Comparison of ENCODE assay signal across 14 cellular contexts in genomic region chr18:25650201-25650941, GRCh38.
A peak's percentile ranks its signal among the peaks of the same experiment; 100 is the strongest.
DNase-seq lines count a peak whose midpoint lies in the region; ATAC-seq, FAIRE-seq and TF ChIP-seq lines count a peak whose summit lies in the region.
"Had no signal": no experiment of that assay in that cellular context is flagged by ENCODE, and none has a peak within 500 bp of the region (broad histone marks: within the 10 kb centered on the region; RNA-seq: fewer than 3 reads in every experiment).

No MANE protein-coding gene starts in this region.

- H3K4me3 Mint-ChIP-seq in HFFc6: peak overlapping the region; percentile 82

- DNase-seq in AG04450 (ENCODE audit: low read depth, low spot score): peak; percentile 89
- DNase-seq in HFFc6: peak; percentile 95
- no peak for DNase-seq in GM12878 (ENCODE audit: low read depth, low spot score)
- DNase-seq in left kidney (ENCODE audit: low read depth, low spot score): peak; percentile 62
- no peak for DNase-seq in coronary artery (ENCODE audit: low spot score)
- no peak for DNase-seq in NCI-H82 treated with DMSO at 0.1 percent for 48 hours (lab: John Stamatoyannopoulos, UW; ENCODE audit: unreplicated experiment)
- no peak for DNase-seq in thyroid gland
- DNase-seq: activated T-cell treated with anti-CD3 and anti-CD28 coated beads, Interleukin-2, amount 50 U/mL, for 1 hour; C1 segment of cervical spinal cord; NCI-H1105 treated with DMSO at 0.1 percent for 48 hours; small intestine had no signal

- no peak for TF ChIP-seq EP300 in GM12878 (IDR thresholded peaks at IDR 0.05; ENCODE audit: borderline replicate concordance in 1 of 2, control insufficient read depth in 1 of 2, low read depth in 2 of 2, low read length in 2 of 2)

- H3K9me3 ChIP-seq in AG04450 (ENCODE audit: control insufficient read depth, insufficient read depth, low read length) (no peaks in the 10 kb centered on the region), GM12878 (replicated peaks; ENCODE audit: control insufficient read depth, insufficient read depth, low read length) (no peaks in the 10 kb centered on the region), thyroid gland (no peaks in the 10 kb centered on the region)

- no TSS peak for BruUV-seq in GM12878 (replicated peaks; lab: Mats Ljungman, UMichigan)

- no peaks in the 10 kb centered on the region for H3K27me3 ChIP-seq in AG04450 (ENCODE audit: control insufficient read depth, insufficient read depth, low read length)
- no peaks in the 10 kb centered on the region; a peak in 1 of 4 replicates for H3K27me3 ChIP-seq in GM12878 (replicated peaks in 1 of 2; ENCODE audit: control insufficient read depth in 2 of 2, insufficient read depth in 2 of 2, low read length in 1 of 2)
- no peaks in the 10 kb centered on the region for H3K27me3 ChIP-seq in thyroid gland

- H3K36me3 ChIP-seq in GM12878 (ENCODE audit: control insufficient read depth in 2 of 2, insufficient read depth in 2 of 2, low read length in 1 of 2) (no peaks in the 10 kb centered on the region), thyroid gland (no peaks in the 10 kb centered on the region)

- FAIRE-seq in GM12878 (lab: Jason Lieb, UNC): no peak
- FAIRE-seq: GM12891, small intestine had no signal

- H3K79me2 ChIP-seq in GM12878 (ENCODE audit: control insufficient read depth, insufficient read depth, low read length): no peaks in the 10 kb centered on the region

- H3K4me1 ChIP-seq in GM12878 (ENCODE audit: control insufficient read depth, insufficient read depth, low read length): no peaks in the 10 kb centered on the region
- no peaks in the 10 kb centered on the region for H3K4me1 ChIP-seq in thyroid gland

- 9% methylated on average over 4 of the region's 4 CpGs for WGBS in GM12878 (ENCODE audit: insufficient coverage, insufficient replicate concordance, low lambda C conversion rate, missing lambda C conversion rate)
- 47 to 54% methylated on average over 4 of the region's 4 CpGs for WGBS in thyroid gland, 2 donors

- TF ChIP-seq CTCF in AG04450 (IDR thresholded peaks at IDR 0.05; ENCODE audit: low read depth, low read length) (no peak), HFFc6 (IDR thresholded peaks at IDR 0.05) (no peak), GM12878 (IDR thresholded peaks at IDR 0.05 in 2 of 3, conservative IDR thresholded peaks at IDR 0.05 in 1 of 3; ENCODE audit: control insufficient read depth in 2 of 3, extremely low read depth in 1 of 3, insufficient read depth in 1 of 3, low read depth in 3 of 3, low read length in 3 of 3) (no peak), coronary artery (IDR thresholded peaks at IDR 0.05) (no peak), thyroid gland (IDR thresholded peaks at IDR 0.05) (no peak)

- H2AFZ ChIP-seq in GM12878 (ENCODE audit: control insufficient read depth, low read depth, low read length): no peak overlapping the region

- TF ChIP-seq POLR2A in GM12878 (IDR thresholded peaks at IDR 0.05; ENCODE audit: low read depth, low read length) (no peak), thyroid gland (IDR thresholded peaks at IDR 0.05) (no peak)

- H3K4me2 ChIP-seq in GM12878 (ENCODE audit: control insufficient read depth, insufficient read depth): no peak overlapping the region

- H3K4me3 ChIP-seq in AG04450 (ENCODE audit: low read depth, low read length) (no peak overlapping the region), GM12878 (no peak overlapping the region), coronary artery (no peak overlapping the region), thyroid gland (replicated peaks in 1 of 3) (no peak overlapping the region)

- CTCF ChIA-PET in AG04450 (lab: Charles Lee) (interaction anchor here (0.5 to 1.2 kb wide), 2 partner anchors 14 to 157 kb away, joined by 3 to 4 read pairs; no protein-coding TSS in a partner anchor), GM12878 (lab: Yijun Ruan, JAX) (interaction anchor here (0.6 kb wide), 1 partner anchor 1147 kb away, joined by 4 read pairs; no protein-coding TSS in a partner anchor)

- RAD21 ChIA-PET in GM12878 (lab: Charles Lee; ENCODE audit: unreplicated experiment): no interaction called here

- ATAC-seq in GM12878: peak; percentile 48; the same call in 2 of the 3 replicates
- no peak for ATAC-seq in HG03045 (IDR thresholded peaks at IDR 0.05; ENCODE audit: unreplicated experiment)

- H3K27ac Mint-ChIP-seq in HFFc6: peak overlapping the region; percentile 94

- no peak overlapping the region for H3K9ac ChIP-seq in GM12878 (ENCODE audit: control insufficient read depth, insufficient read depth, low read length)

- H3K27me3 Mint-ChIP-seq in HFFc6 (ENCODE audit: insufficient read depth): no peaks in the 10 kb centered on the region

- H3K36me3 Mint-ChIP-seq in HFFc6 (ENCODE audit: low read depth): no peaks in the 10 kb centered on the region; the same call in 1 of the 2 replicates

- in situ Hi-C loops in GM12878 (cut with MboI): no loop called here

- no peaks in the 10 kb centered on the region for H4K20me1 ChIP-seq in GM12878 (ENCODE audit: control insufficient read depth, insufficient read depth)

- POLR2A ChIA-PET in AG04450 (lab: Yijun Ruan, JAX): interaction anchor here (0.6 kb wide), 1 partner anchor 183 kb away, joined by 7 read pairs; no protein-coding TSS in a partner anchor
- POLR2A ChIA-PET in GM12878 (lab: Charles Lee): no interaction called here

- peak overlapping the region; percentile 94 for H3K27ac ChIP-seq in AG04450 (ENCODE audit: low read depth, low read length)
- H3K27ac ChIP-seq in GM12878 (ENCODE audit: control insufficient read depth, insufficient read depth): no peak overlapping the region
- H3K27ac ChIP-seq in coronary artery: no peak overlapping the region
- H3K27ac ChIP-seq in thyroid gland: no peak overlapping the region
- H3K27ac ChIP-seq: HL-60 had no signal

- SMC1A ChIA-PET in GM12878 (lab: Charles Lee; ENCODE audit: uncharacterized antibody, unreplicated experiment): no interaction called here

- intact Hi-C loops in GM12878 (cut with micrococcal nuclease; ENCODE audit: unreplicated experiment): no loop called here
- intact Hi-C loops in thyroid gland (cut with DNase I): no loop called here

- TF ChIP-seq RAD21 in GM12878 (IDR thresholded peaks at IDR 0.05; ENCODE audit: insufficient read depth, low read depth, low read length): no peak

- H3K9me3 Mint-ChIP-seq in HFFc6: no peaks in the 10 kb centered on the region

- H3K4me1 Mint-ChIP-seq in HFFc6 (ENCODE audit: low read depth): peaks cover 57% of the 10 kb centered on the region

TF ChIP-seq in GM12878, 131 proteins besides CTCF, POLR2A, EP300 and RAD21:
- TF ChIP-seq SP1 (IDR thresholded peaks at IDR 0.05; ENCODE audit: low read depth, low read length): no peak
- TF ChIP-seq ZNF217 (IDR thresholded peaks at IDR 0.05): no peak
- TF ChIP-seq ZNF592 (IDR thresholded peaks at IDR 0.05): no peak
- TF ChIP-seq RUNX3 (IDR thresholded peaks at IDR 0.05; ENCODE audit: low read length): no peak
- TF ChIP-seq TARDBP (IDR thresholded peaks at IDR 0.05; ENCODE audit: borderline replicate concordance): no peak
TF ChIP-seq in GM12878: peak in this region for 0.

Comparison
In these comparisons a context has a peak if more than half of its experiments do, and no peak if none do; other contexts are left out.
1. DNase-seq: peak in AG04450 (single experiment), HFFc6 (single experiment) and left kidney (single experiment); none in GM12878 (single experiment), coronary artery (single experiment), NCI-H82 treated with DMSO at 0.1 percent for 48 hours (single experiment) and thyroid gland (0 of 2).